ENCODE assay signal across 8 cellular contexts in the genomic region with DNA sequence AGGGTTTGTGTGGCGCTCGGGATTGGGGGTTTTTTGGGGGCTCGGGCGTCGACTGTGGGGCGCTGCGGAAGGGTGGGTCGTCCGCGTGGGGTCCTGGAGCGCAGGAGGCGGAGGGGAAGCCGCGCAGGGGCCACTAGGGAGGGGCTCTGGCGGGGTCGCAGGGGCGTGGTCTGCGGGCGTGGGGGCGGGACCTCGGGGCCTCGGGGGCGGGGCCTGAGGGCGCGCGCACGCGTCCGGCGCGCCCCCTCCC. TPM values are rescaled to one million over a fixed set of nuclear protein-coding genes. Genes with fewer than 3 reads are reported as not detected.
DNase-seq lines count a peak whose midpoint lies in the region; ATAC-seq lines count a peak whose summit lies in the region.
"Not testable (repeated sequence)": the region's sequence is repeated elsewhere in the genome, so short reads cannot be mapped to it uniquely, and the experiment has no call there.

Gene EPN2 (plus strand): TSS at position 228 of the 250 bp plus-strand sequence. CDS start 45,754 bp downstream, outside the sequence.

- peak within 1 kb of the TSS; percentile 17 for H2BK15ac ChIP-seq in neuronal stem cell (ENCODE audit: low read length)

- H3K4ac ChIP-seq in neuronal stem cell (ENCODE audit: low read length), result peak within 1 kb of the TSS; percentile 76

- H3K79me2 ChIP-seq in GM23248 (ENCODE audit: insufficient read depth), result peaks cover 45% of the 10 kb centered on the region

- not testable (repeated sequence) for H3K36me3 Mint-ChIP-seq in activated T-helper 17 cell treated with anti-CD3 and anti-CD28 coated beads, Interleukin-2, amount 50 U/mL, for 72 hours (ENCODE audit: low read depth)

- H2AK5ac ChIP-seq in neuronal stem cell (ENCODE audit: low read depth, low read length), result peak within 1 kb of the TSS; percentile 75

- H3K9me3 ChIP-seq in GM23248 (ENCODE audit: low read depth); SJCRH30 (replicated peaks); iPS-18a (ENCODE audit: control insufficient read depth, low read depth, low read length); neuronal stem cell (replicated peaks in 1 of 2; ENCODE audit: control insufficient read depth in 2 of 2, insufficient read depth in 1 of 2, low read depth in 1 of 2, low read length in 2 of 2): not testable (repeated sequence)

- H3K4me3 ChIP-seq in GM23248 (peak within 1 kb of the TSS; percentile 91), SJCRH30 (peak within 1 kb of the TSS; percentile 99), iPS-18a (ENCODE audit: low read length) (peak within 1 kb of the TSS; percentile 95), neuronal stem cell (ENCODE audit: low read length in 2 of 2) (peak within 1 kb of the TSS; percentile 99)

- H3K4me1 ChIP-seq in GM23248 (ENCODE audit: insufficient read depth) (peaks cover 11% of the 10 kb centered on the region; the same call in 1 of the 2 replicates), neuronal stem cell (ENCODE audit: control insufficient read depth in 2 of 2, insufficient read depth in 1 of 2, low read depth in 1 of 2, low read length in 2 of 2) (peaks cover 1 to 12% of the 10 kb centered on the region in 2 donors)
- not testable (repeated sequence) for H3K4me1 ChIP-seq in SJCRH30; iPS-18a (ENCODE audit: control insufficient read depth, low read depth, low read length)

- not testable (repeated sequence) for H3K27me3 ChIP-seq in GM23248 (replicated peaks; ENCODE audit: insufficient read depth); SJCRH30; iPS-18a (ENCODE audit: control insufficient read depth, insufficient read depth, low read length); neuronal stem cell (ENCODE audit: control insufficient read depth in 3 of 3, insufficient read depth in 3 of 3, low read depth in 1 of 3, low read length in 3 of 3)

- peak within 1 kb of the TSS; percentile 75 for H3K4me3 Mint-ChIP-seq in activated T-helper 17 cell treated with anti-CD3 and anti-CD28 coated beads, Interleukin-2, amount 50 U/mL, for 72 hours

- ATAC-seq in activated T-helper 17 cell treated with anti-CD3 and anti-CD28 coated beads, Interleukin-2, amount 50 U/mL, for 72 hours (replicated peaks), result not testable (repeated sequence)

- H3K27ac ChIP-seq in GM23248, result peak within 1 kb of the TSS; percentile 33
- H3K27ac ChIP-seq in SJCRH30, result peak within 1 kb of the TSS; percentile 64
- not testable (repeated sequence) for H3K27ac ChIP-seq in iPS-18a (ENCODE audit: low read length)
- H3K27ac ChIP-seq in neuronal stem cell (replicated peaks; ENCODE audit: low read length), result peak within 1 kb of the TSS; percentile 56

- H3K27ac Mint-ChIP-seq in activated T-helper 17 cell treated with anti-CD3 and anti-CD28 coated beads, Interleukin-2, amount 50 U/mL, for 72 hours, result not testable (repeated sequence)

- H3K9me3 Mint-ChIP-seq in activated T-helper 17 cell treated with anti-CD3 and anti-CD28 coated beads, Interleukin-2, amount 50 U/mL, for 72 hours, result not testable (repeated sequence)

- H3K18ac ChIP-seq in neuronal stem cell (ENCODE audit: low read length), result peak within 1 kb of the TSS; percentile 99

- H3K14ac ChIP-seq in neuronal stem cell (ENCODE audit: low read length), result peak within 1 kb of the TSS; percentile 89

- H2AFZ ChIP-seq in GM23248, result peak within 1 kb of the TSS; percentile 77
- peak within 1 kb of the TSS; percentile 98 for H2AFZ ChIP-seq in neuronal stem cell (ENCODE audit: low read length)

- not testable (repeated sequence) for H4K20me1 ChIP-seq in GM23248 (ENCODE audit: insufficient read depth)

- peak within 1 kb of the TSS; percentile 83 for H3K9ac ChIP-seq in GM23248
- H3K9ac ChIP-seq in iPS-18a (ENCODE audit: low read length), result peak within 1 kb of the TSS; percentile 79
- peak within 1 kb of the TSS; percentile 94 for H3K9ac ChIP-seq in neuronal stem cell (ENCODE audit: low read depth, low read length, poor library complexity)

- H3K4me1 Mint-ChIP-seq in activated T-helper 17 cell treated with anti-CD3 and anti-CD28 coated beads, Interleukin-2, amount 50 U/mL, for 72 hours, result not testable (repeated sequence)

- H3F3A ChIP-seq in GM23248 (ENCODE audit: insufficient read depth), result not testable (repeated sequence)

- H4K91ac ChIP-seq in neuronal stem cell (ENCODE audit: low read depth, low read length, poor library complexity), result not testable (repeated sequence)

- not testable (repeated sequence) for H3K79me1 ChIP-seq in neuronal stem cell (ENCODE audit: low read depth, low read length)

- 0% methylated on average over 17 of the region's 31 CpGs; no CpG with 5 or more reads in 1 of the 2 experiments for WGBS in GM23248 (ENCODE audit: low coverage in 1 of 2, low lambda C conversion rate in 2 of 2, missing lambda C conversion rate in 2 of 2), 2 experiments
- WGBS in neuronal stem cell (ENCODE audit: extremely low coverage in 2 of 2, insufficient read length in 2 of 2, insufficient replicate concordance in 1 of 2), 2 donors, result no CpG with 5 or more reads among the region's 31 CpGs

- peak; percentile 75 for DNase-seq in AG08395 (ENCODE audit: low spot score)
- DNase-seq in GM23248, result peak; percentile 77
- DNase-seq in SJCRH30, result peak; percentile 85 to 91
- DNase-seq in effector CD4-positive, alpha-beta T cell, result peak; percentile 33
- peak; percentile 60 for DNase-seq in neuronal stem cell (ENCODE audit: low spot score)
- peak; percentile 27 for DNase-seq in stimulated activated CD8-positive, alpha-beta memory T cell treated with anti-CD3 and anti-CD28 coated beads, Interleukin-15, amount 100 ng/mL, for 1 hour (ENCODE audit: low read depth)

- peak within 1 kb of the TSS; percentile 95 for H2BK5ac ChIP-seq in neuronal stem cell (ENCODE audit: low read length)

- in situ Hi-C loops in GM23248 (cut with MboI), result not testable (repeated sequence)

- peak within 1 kb of the TSS; percentile 92 for H3K4me2 ChIP-seq in GM23248 (ENCODE audit: unreplicated experiment)
- H3K4me2 ChIP-seq in neuronal stem cell (ENCODE audit: insufficient read depth, low read length, poor library complexity, severe bottlenecking), result peak within 1 kb of the TSS; percentile 96

- H2BK120ac ChIP-seq in neuronal stem cell (ENCODE audit: low read depth, low read length), result not testable (repeated sequence)

- not testable (repeated sequence) for H3K36me3 ChIP-seq in GM23248 (ENCODE audit: low read depth); SJCRH30; iPS-18a (ENCODE audit: control insufficient read depth, low read depth, low read length)
- peaks cover 0 to 21% of the 10 kb centered on the region in 2 donors for H3K36me3 ChIP-seq in neuronal stem cell (replicated peaks in 1 of 2; ENCODE audit: control insufficient read depth in 2 of 2, insufficient read depth in 2 of 2, low read length in 2 of 2)

- H3K23ac ChIP-seq in neuronal stem cell (ENCODE audit: low read depth, low read length, poor library complexity), result peak within 1 kb of the TSS; percentile 97

- peak within 1 kb of the TSS; percentile 65 for H4K8ac ChIP-seq in neuronal stem cell (ENCODE audit: low read depth, low read length)

- not testable (repeated sequence) for H3K9me2 ChIP-seq in GM23248 (ENCODE audit: insufficient read depth)

- H3K27me3 Mint-ChIP-seq in activated T-helper 17 cell treated with anti-CD3 and anti-CD28 coated beads, Interleukin-2, amount 50 U/mL, for 72 hours, result not testable (repeated sequence)

- H2BK12ac ChIP-seq in neuronal stem cell (ENCODE audit: low read length), result peak within 1 kb of the TSS; percentile 73

RNA-seq across cellular contexts. Expression of gene EPN2, which starts in this region (rescaled TPM):
- total RNA-seq in GM23248 (2014; rRNA removed; shearing (Covaris generic)), result 21.2 and 25.3 TPM in 2 replicates
- polyA plus RNA-seq in GM23248 (2016; fragmentation: Nextera tagmentation; extraction: Ambion mirVana), result 54.0 and 56.2 TPM in 2 replicates
- total RNA-seq in SJCRH30 (2014; rRNA removed; shearing (Covaris generic)), result 56.4 and 64.1 TPM in 2 replicates
- 10 to 100 TPM in 1 of 2 donors, 1 to 10 TPM in 1; 8.4 to 13.4 TPM for total RNA-seq in activated T-helper 17 cell treated with anti-CD3 and anti-CD28 coated beads, Interleukin-2, amount 50 U/mL, for 72 hours
- polyA plus RNA-seq in neuronal stem cell (2013, experiment 1 of 2), result 34.1 TPM
- 36.2 TPM for polyA plus RNA-seq in neuronal stem cell (2013, experiment 2 of 2)

Comparison
In these comparisons a context has a peak if more than half of its experiments do, and no peak if none do; other contexts are left out.
1. DNase-seq: peak in every context shown above with its lines; median percentile 88 in SJCRH30; 77 in GM23248; 75 in AG08395; 60 in neuronal stem cell; 33 in effector CD4-positive, alpha-beta T cell; 27 in stimulated activated CD8-positive, alpha-beta memory T cell treated with anti-CD3 and anti-CD28 coated beads, Interleukin-15, amount 100 ng/mL, for 1 hour.